In the genomic region with DNA sequence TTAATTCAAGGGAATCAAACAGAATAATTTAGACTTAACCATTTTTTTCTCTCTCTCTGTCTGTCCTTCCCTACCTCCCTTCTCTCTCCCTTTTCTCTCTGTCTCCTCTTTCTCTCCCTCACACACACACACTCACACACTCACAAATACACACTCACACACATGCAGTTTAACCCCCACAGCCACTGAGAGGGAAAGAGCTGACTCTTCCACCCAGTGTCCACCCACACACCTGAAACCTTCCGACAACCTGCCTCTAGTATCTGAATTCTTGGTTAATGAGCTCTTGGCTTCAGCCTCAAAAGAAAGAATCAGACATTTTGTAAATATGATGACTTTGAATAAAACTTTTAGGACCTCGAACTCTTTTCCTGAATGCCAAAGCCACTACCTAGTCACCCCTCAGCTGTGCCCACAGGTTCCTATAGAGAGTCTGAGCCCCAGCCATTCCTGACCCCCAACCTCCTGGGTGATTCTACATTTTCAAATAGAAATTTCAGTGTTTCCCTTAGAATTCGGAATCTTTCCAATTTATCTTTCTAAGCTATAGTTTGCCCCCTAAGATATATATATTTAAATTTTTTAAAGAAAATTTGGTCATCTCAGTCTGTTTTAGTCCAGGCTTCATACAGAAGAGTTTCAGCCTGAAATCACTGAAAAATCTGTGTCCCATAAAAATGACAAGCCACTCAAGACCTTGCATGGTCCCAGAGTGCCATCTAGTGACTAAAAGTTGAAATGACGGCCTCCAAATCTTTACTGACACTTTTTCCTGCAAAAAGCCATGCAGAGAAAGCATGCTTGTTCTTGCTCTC, we compare ENCODE assay signal across 8 cellular contexts.
A peak's percentile ranks its signal among the peaks of the same experiment; 100 is the strongest.
DNase-seq lines count a peak whose midpoint lies in the region; ATAC-seq and TF ChIP-seq lines count a peak whose summit lies in the region.

No MANE protein-coding gene starts in this region.

- H3K27ac Mint-ChIP-seq in activated T-cell treated with anti-CD3 and anti-CD28 coated beads, Interleukin-2, amount 50 U/mL, for 24 hours, result no peak overlapping the region

- H3K36me3 Mint-ChIP-seq in activated T-cell treated with anti-CD3 and anti-CD28 coated beads, Interleukin-2, amount 50 U/mL, for 24 hours (ENCODE audit: low read depth), result no peaks in the 10 kb centered on the region

- peak; percentile 36 for ATAC-seq in Right ventricle myocardium superior (ENCODE audit: poor library complexity)
- ATAC-seq in HG02610 (IDR thresholded peaks at IDR 0.05; ENCODE audit: unreplicated experiment), result no peak

- no peak for TF ChIP-seq POLR2A in erythroblast (IDR thresholded peaks at IDR 0.05; ENCODE audit: low read length)

- peaks cover 4% of the 10 kb centered on the region for H3K4me1 Mint-ChIP-seq in activated T-cell treated with anti-CD3 and anti-CD28 coated beads, Interleukin-2, amount 50 U/mL, for 24 hours (ENCODE audit: low read depth)

- intact Hi-C loops in Right ventricle myocardium superior (cut with DNase I), result loop anchor here (5.0 kb wide), 2 partner anchors 483 to 723 kb away; no protein-coding TSS in a partner anchor
- intact Hi-C loops in cardiac septum (cut with DNase I), result loop anchor here (2.0 to 10.0 kb wide), 3 partner anchors 350 to 730 kb away; no protein-coding TSS in a partner anchor

- no peak overlapping the region for H3K27ac ChIP-seq in osteoblast (ENCODE audit: low read depth, low read length)

- no peaks in the 10 kb centered on the region for H3K9me3 ChIP-seq in osteoblast (ENCODE audit: low read depth, low read length)

- no peaks in the 10 kb centered on the region for H3K79me2 ChIP-seq in osteoblast (ENCODE audit: insufficient read depth, low read length)

- H3K4me3 Mint-ChIP-seq in activated T-cell treated with anti-CD3 and anti-CD28 coated beads, Interleukin-2, amount 50 U/mL, for 24 hours, result no peak overlapping the region

- no peak overlapping the region for H3K4me2 ChIP-seq in osteoblast (ENCODE audit: insufficient read depth, low read length)

- no peak for DNase-seq in Right ventricle myocardium superior
- no peak for DNase-seq in cardiac septum (ENCODE audit: low spot score)
- DNase-seq in HK-2 (ENCODE audit: unreplicated experiment), result peak; percentile 22
- peak; percentile 41 for DNase-seq in RPMI8226
- peak; percentile 35 to 64 for DNase-seq in erythroblast (lab: John Stamatoyannopoulos, UW)
- DNase-seq in osteoblast (ENCODE audit: insufficient read length, low spot score, missing footprints), result peak; percentile 85
- no peak for DNase-seq in activated T-cell treated with anti-CD3 and anti-CD28 coated beads, Interleukin-2, amount 50 U/mL, for 24 hours

- H3K9me3 Mint-ChIP-seq in activated T-cell treated with anti-CD3 and anti-CD28 coated beads, Interleukin-2, amount 50 U/mL, for 24 hours, result no peaks in the 10 kb centered on the region

- H4K20me1 ChIP-seq in osteoblast (ENCODE audit: insufficient read depth, low read length), result no peaks in the 10 kb centered on the region

- H3K27me3 ChIP-seq in osteoblast (ENCODE audit: insufficient read depth, low read length), result peaks cover 32% of the 10 kb centered on the region

- H3K4me3 ChIP-seq in osteoblast (ENCODE audit: insufficient read depth, low read length), result no peak overlapping the region

- no peaks in the 10 kb centered on the region for H3K4me1 ChIP-seq in osteoblast (ENCODE audit: insufficient read depth, low read length)

- H2AFZ ChIP-seq in osteoblast (ENCODE audit: low read length), result no peak overlapping the region

- H3K36me3 ChIP-seq in osteoblast (ENCODE audit: insufficient read depth, low read length), result no peaks in the 10 kb centered on the region

- peaks cover 8% of the 10 kb centered on the region for H3K27me3 Mint-ChIP-seq in activated T-cell treated with anti-CD3 and anti-CD28 coated beads, Interleukin-2, amount 50 U/mL, for 24 hours

- peak; percentile 93 for TF ChIP-seq CTCF in osteoblast (IDR thresholded peaks at IDR 0.05; ENCODE audit: extremely low read depth, low read depth, low read length)

Comparison
In these comparisons a context has a peak if more than half of its experiments do, and no peak if none do; other contexts are left out.
1. DNase-seq: peak in HK-2 (single experiment), RPMI8226 (single experiment), erythroblast (2 of 2) and osteoblast (single experiment); none in Right ventricle myocardium superior (single experiment), cardiac septum (single experiment) and activated T-cell treated with anti-CD3 and anti-CD28 coated beads, Interleukin-2, amount 50 U/mL, for 24 hours (single experiment).